ENCODE assay signal across 10 cellular contexts in the genomic region with DNA sequence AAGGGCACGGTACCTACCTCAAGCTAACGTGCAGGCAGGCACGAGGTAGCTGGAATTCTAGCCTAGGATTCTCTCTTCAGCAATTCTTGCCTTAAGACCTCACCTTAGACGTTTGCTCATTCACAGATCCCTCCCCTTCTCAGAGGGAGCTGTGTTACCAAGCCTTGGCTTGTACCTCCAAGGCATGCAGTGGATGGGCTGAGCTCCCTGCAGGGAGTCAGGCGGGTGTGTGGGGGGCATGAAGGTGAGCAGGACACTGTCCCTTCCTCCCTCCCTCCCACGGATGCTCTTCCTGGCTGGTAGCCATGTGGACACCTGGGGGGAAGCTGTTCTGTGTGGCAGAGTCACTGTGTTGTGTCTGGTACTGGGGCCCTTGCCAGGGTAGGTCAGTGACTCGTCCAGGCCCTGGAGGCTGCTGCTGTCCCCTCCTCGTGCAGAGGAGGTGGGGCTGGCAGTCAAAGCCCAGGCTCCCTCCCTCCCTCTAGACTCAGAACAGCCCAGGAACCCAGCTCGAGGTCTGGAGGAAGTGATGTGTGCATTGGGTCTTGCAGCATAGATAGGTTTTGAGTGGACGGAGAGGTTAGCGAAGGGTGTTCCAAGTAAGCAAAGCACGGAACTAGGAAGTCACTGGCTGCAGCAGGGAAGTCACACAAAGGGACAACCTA.
DNase-seq lines count a peak whose midpoint lies in the region; ATAC-seq and TF ChIP-seq lines count a peak whose summit lies in the region.
"Had no signal": no experiment of that assay in that cellular context is flagged by ENCODE, and none has a peak within 500 bp of the region (broad histone marks: within the 10 kb centered on the region; RNA-seq: fewer than 3 reads in every experiment).

No MANE protein-coding gene starts in this region.

- H3K36me3 Mint-ChIP-seq in activated CD4-positive, alpha-beta T cell treated with anti-CD3 and anti-CD28 coated beads, Interleukin-2, amount 10 ng/mL, durations not matched to agents 7 days and 5 days (ENCODE audit: low read depth), result no peaks in the 10 kb centered on the region
- H3K36me3 Mint-ChIP-seq in activated B cell treated with CpG ODN at 0.5 μM for 24 hours (ENCODE audit: low read depth), result peaks cover 11% of the 10 kb centered on the region

- H3K9me3 ChIP-seq in upper lobe of right lung, result no peaks in the 10 kb centered on the region

- POLR2A ChIA-PET in activated CD4-positive, alpha-beta T cell treated with anti-CD3 and anti-CD28 coated beads, Interleukin-2, amount 10 ng/mL, durations not matched to agents 7 days and 5 days (lab: Charles Lee), result no interaction called here
- POLR2A ChIA-PET in activated B cell treated with CpG ODN at 0.5 μM for 24 hours (lab: Charles Lee), result no interaction called here

- no peaks in the 10 kb centered on the region for H3K27me3 ChIP-seq in upper lobe of right lung

- intact Hi-C loops in activated B cell treated with CpG ODN at 0.5 μM for 24 hours (cut with micrococcal nuclease) (no loop called here), upper lobe of right lung (cut with DNase I) (no loop called here)

- TF ChIP-seq CTCF in activated B cell treated with CpG ODN at 0.5 μM for 24 hours (IDR thresholded peaks at IDR 0.05) (no peak), upper lobe of right lung (IDR thresholded peaks at IDR 0.05) (no peak)

- no peaks in the 10 kb centered on the region for H3K9me3 Mint-ChIP-seq in activated CD4-positive, alpha-beta T cell treated with anti-CD3 and anti-CD28 coated beads, Interleukin-2, amount 10 ng/mL, durations not matched to agents 7 days and 5 days
- no peaks in the 10 kb centered on the region for H3K9me3 Mint-ChIP-seq in activated B cell treated with CpG ODN at 0.5 μM for 24 hours
- H3K9me3 Mint-ChIP-seq: activated T-helper 2 cell treated with anti-CD3 and anti-CD28 coated beads, Interferon-gamma antibody, Interleukin-2, Interleukin-4, amounts not matched to agents 10 μg/mL and 5 μg/mL and 100 μg/mL, durations not matched to agents 14 hours and 24 hours and 36 hours had no signal

- DNase-seq in activated CD4-positive, alpha-beta T cell treated with anti-CD3 and anti-CD28 coated beads, Interleukin-2, amount 10 ng/mL, durations not matched to agents 7 days and 5 days, result no peak
- DNase-seq in activated CD4-positive, alpha-beta T cell treated with anti-CD3 and anti-CD28 coated beads, Interleukin-2, amount 50 U/mL, for 1 hour, result no peak
- no peak for DNase-seq in activated B cell treated with CpG ODN at 0.5 μM for 24 hours
- peak; percentile 90 for DNase-seq in kidney tubule cell (ENCODE audit: low spot score)
- peak; percentile 66 for DNase-seq in upper lobe of right lung
- DNase-seq in dedifferentiated amniotic fluid mesenchymal stem cell (ENCODE audit: extremely low spot score), result no peak
- no peak for DNase-seq in NCI-H2081 treated with DMSO at 0.1 percent for 48 hours (lab: John Stamatoyannopoulos, UW)
- DNase-seq: NCI-H187 treated with DMSO at 0.1 percent for 48 hours had no signal

- H3K4me3 Mint-ChIP-seq in activated CD4-positive, alpha-beta T cell treated with anti-CD3 and anti-CD28 coated beads, Interleukin-2, amount 10 ng/mL, durations not matched to agents 7 days and 5 days, result no peak overlapping the region
- H3K4me3 Mint-ChIP-seq in activated B cell treated with CpG ODN at 0.5 μM for 24 hours, result no peak overlapping the region

- peak overlapping the region; percentile 8 for H3K27ac ChIP-seq in upper lobe of right lung

- H3K27ac Mint-ChIP-seq in activated CD4-positive, alpha-beta T cell treated with anti-CD3 and anti-CD28 coated beads, Interleukin-2, amount 10 ng/mL, durations not matched to agents 7 days and 5 days, result peak overlapping the region; percentile 41
- peak overlapping the region; percentile 53 for H3K27ac Mint-ChIP-seq in activated B cell treated with CpG ODN at 0.5 μM for 24 hours
- H3K27ac Mint-ChIP-seq: activated T-helper 2 cell treated with anti-CD3 and anti-CD28 coated beads, Interferon-gamma antibody, Interleukin-2, Interleukin-4, amounts not matched to agents 10 μg/mL and 5 μg/mL and 100 μg/mL, durations not matched to agents 14 hours and 24 hours and 36 hours had no signal

- CTCF ChIA-PET in activated CD4-positive, alpha-beta T cell treated with anti-CD3 and anti-CD28 coated beads, Interleukin-2, amount 10 ng/mL, durations not matched to agents 7 days and 5 days (lab: Charles Lee), result interaction anchor here (0.6 to 0.8 kb wide), 2 partner anchors 13 to 26 kb away, joined by 3 to 4 read pairs; no protein-coding TSS in a partner anchor
- CTCF ChIA-PET in activated B cell treated with CpG ODN at 0.5 μM for 24 hours (lab: Charles Lee), result no interaction called here

- no peaks in the 10 kb centered on the region for H3K4me1 Mint-ChIP-seq in activated CD4-positive, alpha-beta T cell treated with anti-CD3 and anti-CD28 coated beads, Interleukin-2, amount 10 ng/mL, durations not matched to agents 7 days and 5 days
- peaks cover 28% of the 10 kb centered on the region for H3K4me1 Mint-ChIP-seq in activated B cell treated with CpG ODN at 0.5 μM for 24 hours

- H3K4me1 ChIP-seq in upper lobe of right lung, result peaks cover 6% of the 10 kb centered on the region

- no peaks in the 10 kb centered on the region for H3K27me3 Mint-ChIP-seq in activated CD4-positive, alpha-beta T cell treated with anti-CD3 and anti-CD28 coated beads, Interleukin-2, amount 10 ng/mL, durations not matched to agents 7 days and 5 days
- no peaks in the 10 kb centered on the region for H3K27me3 Mint-ChIP-seq in activated B cell treated with CpG ODN at 0.5 μM for 24 hours

- no peaks in the 10 kb centered on the region for H3K36me3 ChIP-seq in upper lobe of right lung

- H3K4me3 ChIP-seq in upper lobe of right lung, result no peak overlapping the region

- ATAC-seq in activated B cell treated with CpG ODN at 0.5 μM for 24 hours (ENCODE audit: low read depth) (no peak), upper lobe of right lung (peak; percentile 84), HG02973 (IDR thresholded peaks at IDR 0.05; ENCODE audit: unreplicated experiment) (no peak)

Comparison
In these comparisons a context has a peak if more than half of its experiments do, and no peak if none do; other contexts are left out.
1. DNase-seq: peak in kidney tubule cell (single experiment) and upper lobe of right lung (single experiment); none in activated CD4-positive, alpha-beta T cell treated with anti-CD3 and anti-CD28 coated beads, Interleukin-2, amount 10 ng/mL, durations not matched to agents 7 days and 5 days (single experiment), activated CD4-positive, alpha-beta T cell treated with anti-CD3 and anti-CD28 coated beads, Interleukin-2, amount 50 U/mL, for 1 hour (single experiment), activated B cell treated with CpG ODN at 0.5 μM for 24 hours (single experiment), dedifferentiated amniotic fluid mesenchymal stem cell (single experiment) and NCI-H2081 treated with DMSO at 0.1 percent for 48 hours (single experiment).